Comparison of ENCODE assay signal across 10 cellular contexts in genomic region chr1:168636200-168636599, GRCh38. TPM values are rescaled to one million over a fixed set of nuclear protein-coding genes. Genes with fewer than 3 reads are reported as not detected.
DNase-seq lines count a peak whose midpoint lies in the region; ATAC-seq and TF ChIP-seq lines count a peak whose summit lies in the region.
"Had no signal": no experiment of that assay in that cellular context is flagged by ENCODE, and none has a peak within 500 bp of the region (broad histone marks: within the 10 kb centered on the region; RNA-seq: fewer than 3 reads in every experiment).

No MANE protein-coding gene starts in this region.

- no peaks in the 10 kb centered on the region for H3K9me3 ChIP-seq in muscle layer of duodenum (ENCODE audit: control insufficient read depth in 1 of 2, low read length in 2 of 2)

- H3K4me3 ChIP-seq in dorsolateral prefrontal cortex (no peak overlapping the region), muscle layer of duodenum (ENCODE audit: low read depth in 1 of 2, low read length in 2 of 2) (no peak overlapping the region)

- no peak for ATAC-seq in HG03432 (IDR thresholded peaks at IDR 0.05; ENCODE audit: unreplicated experiment)
- ATAC-seq in GM19395 (IDR thresholded peaks at IDR 0.05; ENCODE audit: unreplicated experiment): no peak

- intact Hi-C loops in dorsolateral prefrontal cortex (cut with DNase I): loop anchor here (2.0 to 10.0 kb wide), 6 partner anchors 36 to 496 kb away; partner anchors contain the start of gene ATP1B1 (in 1 of the 2)

- H3K27me3 ChIP-seq in dorsolateral prefrontal cortex (no peaks in the 10 kb centered on the region), muscle layer of duodenum (ENCODE audit: low read depth, low read length) (no peaks in the 10 kb centered on the region)

- H3K4me1 ChIP-seq in muscle layer of duodenum (ENCODE audit: control insufficient read depth in 1 of 2, insufficient read depth in 2 of 2, low read length in 2 of 2): peaks cover 0 to 3% of the 10 kb centered on the region in 2 donors

- DNase-seq in Ammon's horn (ENCODE audit: low spot score) (peak; percentile 53), LoVo (ENCODE audit: low spot score) (peak; percentile 9), dorsolateral prefrontal cortex (no peak), T-helper 2 cell (no peak)
- no peak for DNase-seq in stimulated activated CD8-positive, alpha-beta memory T cell treated with anti-CD3 and anti-CD28 coated beads, Interleukin-4, amount 100 ng/mL, for 48 hours
- DNase-seq: activated CD4-positive, alpha-beta T cell treated with anti-CD3 and anti-CD28 coated beads for 48 hours; NCI-H446 had no signal

- peak in 55 of 56 donors; percentile 17 to 80 (median 55) for TF ChIP-seq CTCF in dorsolateral prefrontal cortex (IDR thresholded peaks at IDR 0.05 in 54 of 56, conservative IDR thresholded peaks at IDR 0.05 in 2 of 56; ENCODE audit: low read depth in 1 of 56, partially characterized antibody in 56 of 56)

- no peaks in the 10 kb centered on the region for H3K36me3 ChIP-seq in muscle layer of duodenum (ENCODE audit: control insufficient read depth in 1 of 2, insufficient read depth in 2 of 2, low read length in 2 of 2)

- H3K27ac ChIP-seq in dorsolateral prefrontal cortex (peak overlapping the region in 52 of 59 donors; percentile 0 to 84 (median 63)), muscle layer of duodenum (ENCODE audit: low read length) (peak overlapping the region; percentile 53)

RNA-seq across cellular contexts. Expression of gene XCL1, which starts 59.8 kb away (rescaled TPM):
- under 1 TPM in 7 of 120 experiments, not detected in 113; 0.34 to 0.78 (median 0.36) TPM for total RNA-seq in dorsolateral prefrontal cortex

Comparison
In these comparisons a context has a peak if more than half of its experiments do, and no peak if none do; other contexts are left out.
1. DNase-seq: peak in Ammon's horn (single experiment) and LoVo (single experiment); none in dorsolateral prefrontal cortex (0 of 10), T-helper 2 cell (0 of 5) and stimulated activated CD8-positive, alpha-beta memory T cell treated with anti-CD3 and anti-CD28 coated beads, Interleukin-4, amount 100 ng/mL, for 48 hours (single experiment).